9 cellular contexts compared by ENCODE assay signal in the genomic region with DNA sequence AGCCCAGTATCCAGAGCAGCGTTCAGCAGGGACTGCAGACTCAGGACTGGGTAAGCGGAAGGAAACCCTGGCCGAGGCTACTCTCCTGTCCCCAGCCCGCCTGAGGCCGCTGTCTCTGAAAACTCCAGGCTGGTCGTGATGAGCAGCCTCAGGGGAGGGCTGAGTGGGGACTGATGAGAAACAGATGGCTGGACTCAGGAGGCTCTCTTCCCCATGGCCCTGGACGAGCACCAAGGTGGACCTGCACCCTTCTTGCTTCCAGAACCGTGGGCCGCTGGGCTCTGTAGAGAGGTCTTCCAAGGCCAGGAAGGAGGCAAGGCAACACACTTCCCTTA. TPM values are rescaled to one million over a fixed set of nuclear protein-coding genes. Genes with fewer than 3 reads are reported as not detected.
DNase-seq lines count a peak whose midpoint lies in the region; ATAC-seq and TF ChIP-seq lines count a peak whose summit lies in the region.
"Had no signal": no experiment of that assay in that cellular context is flagged by ENCODE, and none has a peak within 500 bp of the region (broad histone marks: within the 10 kb centered on the region; RNA-seq: fewer than 3 reads in every experiment).

No MANE protein-coding gene starts in this region.

- no peak overlapping the region for H2AFZ ChIP-seq in OCI-LY7 (ENCODE audit: low read length)
- no peak overlapping the region for H2AFZ ChIP-seq in neuron (ENCODE audit: low read depth, low read length)

- peaks cover 14% of the 10 kb centered on the region for H3K79me2 ChIP-seq in OCI-LY7 (ENCODE audit: insufficient read depth, low read depth, low read length)

- H3K9me2 ChIP-seq in OCI-LY7 (ENCODE audit: insufficient read depth, low read length) = no peaks in the 10 kb centered on the region

- no TSS peak for BruUV-seq in OCI-LY7 (replicated peaks; lab: Mats Ljungman, UMichigan)

- H3K36me3 ChIP-seq in OCI-LY7 (ENCODE audit: insufficient read depth, low read length) (peaks cover 21% of the 10 kb centered on the region), neuron (ENCODE audit: insufficient read depth, low read length) (peaks cover 17% of the 10 kb centered on the region)

- H3K4me3 ChIP-seq in OCI-LY7 (ENCODE audit: low read depth, low read length, poor library complexity, severe bottlenecking) (peak overlapping the region; percentile 86), epithelial cell of proximal tubule (ENCODE audit: low read depth, low read length) (peak overlapping the region; percentile 90), neuron (ENCODE audit: low read length) (peak overlapping the region; percentile 74)

- H3K27me3 ChIP-seq in CD4-positive, alpha-beta T cell (ENCODE audit: control insufficient read depth, insufficient read depth, low read length) = no peaks in the 10 kb centered on the region
- no peaks in the 10 kb centered on the region for H3K27me3 ChIP-seq in neuron (ENCODE audit: insufficient read depth, low read length)

- intact Hi-C loops in CD4-positive, alpha-beta T cell (cut with DNase I, micrococcal nuclease) = loop anchor here in 1 of 2 experiments (2.0 to 5.0 kb wide), 2 partner anchors 81 to 93 kb away; partner anchors contain the start of gene TEDC1
- intact Hi-C loops in OCI-LY7 (cut with micrococcal nuclease; ENCODE audit: unreplicated experiment) = loop anchor here (2.0 kb wide), 1 partner anchor 29 kb away; no protein-coding TSS in a partner anchor

- H3K4me3 Mint-ChIP-seq in CD4-positive, alpha-beta T cell = peak overlapping the region; percentile 79

- peaks cover 3% of the 10 kb centered on the region for H3K9me3 Mint-ChIP-seq in CD4-positive, alpha-beta T cell

- H3K27ac ChIP-seq in CD4-positive, alpha-beta T cell (ENCODE audit: low read depth, low read length) = no peak overlapping the region
- peak overlapping the region; percentile 61 for H3K27ac ChIP-seq in OCI-LY7 (ENCODE audit: low read depth, low read length, poor library complexity, severe bottlenecking)

- H3K27ac Mint-ChIP-seq in CD4-positive, alpha-beta T cell = no peak overlapping the region

- POLR2A ChIA-PET in CD4-positive, alpha-beta T cell (lab: Charles Lee) = interaction anchor here (1.0 to 2.5 kb wide), 2 partner anchors 24 to 91 kb away, joined by 3 to 16 read pairs; partner anchors contain the start of gene TEDC1
- POLR2A ChIA-PET in OCI-LY7 (lab: Charles Lee) = interaction anchor here (0.6 to 0.9 kb wide), 2 partner anchors 10 to 57 kb away, joined by 4 read pairs; no protein-coding TSS in a partner anchor

- DNase-seq in CD4-positive, alpha-beta T cell = no peak
- no peak for DNase-seq in OCI-LY7 (ENCODE audit: low spot score)
- no peak for DNase-seq in epithelial cell of proximal tubule (ENCODE audit: low read depth)
- no peak for DNase-seq in DMS79 treated with DMSO at 0.1 percent for 48 hours (lab: John Stamatoyannopoulos, UW)
- DNase-seq in NCI-H2081 treated with DMSO at 0.1 percent for 48 hours (lab: John Stamatoyannopoulos, UW) = no peak
- DNase-seq: effector CD4-positive, alpha-beta T cell had no signal

- CTCF ChIA-PET in CD4-positive, alpha-beta T cell (lab: Charles Lee) = no interaction called here
- CTCF ChIA-PET in OCI-LY7 (lab: Charles Lee; ENCODE audit: unreplicated experiment) = interaction anchor here (0.7 kb wide), 1 partner anchor 22 kb away, joined by 5 read pairs; no protein-coding TSS in a partner anchor

- peaks cover 34% of the 10 kb centered on the region for H3K36me3 Mint-ChIP-seq in CD4-positive, alpha-beta T cell (ENCODE audit: low read depth)

- no peaks in the 10 kb centered on the region for H4K20me1 ChIP-seq in OCI-LY7 (ENCODE audit: insufficient read depth, low read length)

- no peak for TF ChIP-seq CTCF in CD4-positive, alpha-beta T cell (IDR thresholded peaks at IDR 0.05)
- no peak for TF ChIP-seq CTCF in OCI-LY7 (conservative IDR thresholded peaks at IDR 0.05; ENCODE audit: low read length)
- no peak for TF ChIP-seq CTCF in epithelial cell of proximal tubule (conservative IDR thresholded peaks at IDR 0.05; ENCODE audit: low read depth, low read length)

- H3K4me1 Mint-ChIP-seq in CD4-positive, alpha-beta T cell (ENCODE audit: low read depth) = peaks cover 23% of the 10 kb centered on the region

- H3K4me1 ChIP-seq in OCI-LY7 (ENCODE audit: insufficient read depth, low read length, poor library complexity, severe bottlenecking) = peaks cover 23% of the 10 kb centered on the region
- peaks cover 14% of the 10 kb centered on the region for H3K4me1 ChIP-seq in neuron (ENCODE audit: insufficient read depth, low read length)

- no peaks in the 10 kb centered on the region for H3K27me3 Mint-ChIP-seq in CD4-positive, alpha-beta T cell

- peak overlapping the region; percentile 97 for H3K4me2 ChIP-seq in OCI-LY7 (ENCODE audit: low read length)

- peaks cover 4% of the 10 kb centered on the region for H3K9me3 ChIP-seq in CD4-positive, alpha-beta T cell (ENCODE audit: control insufficient read depth, low read length)
- H3K9me3 ChIP-seq in OCI-LY7 (ENCODE audit: low read length) (no peaks in the 10 kb centered on the region), neuron (ENCODE audit: low read length) (peaks cover 10% of the 10 kb centered on the region)

- ATAC-seq in CD4-positive, alpha-beta T cell (ENCODE audit: poor library complexity) = no peak
- ATAC-seq in GM21825 (IDR thresholded peaks at IDR 0.05; ENCODE audit: unreplicated experiment) (no peak), GM21786 (IDR thresholded peaks at IDR 0.05; ENCODE audit: unreplicated experiment) (no peak)

RNA-seq across cellular contexts. Expression of gene TEX22, which starts 1.1 kb away (rescaled TPM):
- total RNA-seq in CD4-positive, alpha-beta T cell = 1 to 10 TPM; 1.3 to 2.8 TPM
- total RNA-seq in OCI-LY7 (2014; rRNA removed; shearing (Covaris generic)) = 1.3 and 2.3 TPM in 2 replicates
- total RNA-seq in OCI-LY7 (2022) = 9.2 and 12.2 TPM in 2 replicates
- 0.29 TPM in 1 of 2 replicates, not detected in the other for total RNA-seq in epithelial cell of proximal tubule

RNA-seq across cellular contexts. Expression of gene MTA1, which starts 20.2 kb away (rescaled TPM):
- total RNA-seq in CD4-positive, alpha-beta T cell = 100 to 1,000 TPM; 107 to 113 TPM
- total RNA-seq in OCI-LY7 (2014; rRNA removed; shearing (Covaris generic)) = 92.3 and 103 TPM in 2 replicates
- total RNA-seq in OCI-LY7 (2022) (217 and 220 TPM in 2 replicates), epithelial cell of proximal tubule (56.1 and 64.1 TPM in 2 replicates)
